Comparison of ENCODE assay signal across 8 cellular contexts in the genomic region with DNA sequence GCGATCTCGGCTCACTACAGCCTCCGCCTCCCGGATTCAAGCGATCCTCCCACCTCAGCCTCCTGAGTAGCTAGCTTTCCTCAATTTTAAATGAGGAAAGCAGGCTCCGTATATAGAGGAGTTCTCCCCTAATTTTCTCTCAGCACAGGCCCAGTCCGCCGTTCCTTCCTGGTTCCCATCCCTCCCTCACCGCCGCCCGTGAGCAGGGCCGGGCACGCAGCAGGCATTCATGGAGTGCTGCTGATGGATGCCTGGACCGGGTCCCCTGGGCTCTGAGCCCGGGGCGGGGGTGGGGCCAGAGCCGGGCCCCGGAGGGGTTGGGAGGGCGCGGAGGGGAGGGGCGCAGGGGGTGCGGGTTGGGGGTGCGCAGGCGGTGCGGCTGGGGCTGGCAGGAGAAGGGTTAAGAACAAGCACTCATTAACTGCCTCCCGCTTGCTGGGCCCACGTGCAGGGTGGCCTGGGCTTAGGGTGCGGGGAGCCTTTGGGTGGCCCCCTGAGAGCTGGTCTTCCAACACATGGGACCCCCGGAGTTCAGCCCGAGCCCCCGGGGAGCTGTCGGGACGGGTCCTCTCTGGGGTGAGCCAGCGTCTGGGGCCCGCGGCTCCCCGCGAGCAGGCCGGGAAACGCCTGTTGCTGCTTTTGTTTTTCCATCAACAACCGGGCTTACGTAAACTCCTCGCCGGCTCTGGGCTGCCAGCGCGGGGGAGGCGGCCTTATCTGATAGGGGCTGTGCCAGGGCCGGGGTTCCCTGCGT. TPM values are rescaled to one million over a fixed set of nuclear protein-coding genes. Genes with fewer than 3 reads are reported as not detected.
A peak's percentile ranks its signal among the peaks of the same experiment; 100 is the strongest.
DNase-seq lines count a peak whose midpoint lies in the region; ATAC-seq and TF ChIP-seq lines count a peak whose summit lies in the region.

No MANE protein-coding gene starts in this region.

- ATAC-seq in HG02642 (IDR thresholded peaks at IDR 0.05; ENCODE audit: poor library complexity, unreplicated experiment): no peak
- ATAC-seq in effector memory CD8-positive, alpha-beta T cell (replicated peaks): no peak

- no peak for TF ChIP-seq POLR2A in erythroblast (IDR thresholded peaks at IDR 0.05; ENCODE audit: low read length)

- H3K9me3 Mint-ChIP-seq in effector memory CD8-positive, alpha-beta T cell: no peaks in the 10 kb centered on the region

- H3K4me3 Mint-ChIP-seq in effector memory CD8-positive, alpha-beta T cell: no peak overlapping the region

- no peak overlapping the region for H3K27ac Mint-ChIP-seq in effector memory CD8-positive, alpha-beta T cell

- DNase-seq in COR-L47 (lab: John Stamatoyannopoulos, UW) (peak; percentile 37), NCI-H69 (lab: John Stamatoyannopoulos, UW) (peak; percentile 58), erythroblast (lab: John Stamatoyannopoulos, UW) (peak; percentile 27 to 36), occipital lobe (lab: John Stamatoyannopoulos, UW) (peak; percentile 15), HK-2 (ENCODE audit: unreplicated experiment) (no peak)
- no peak for DNase-seq in stimulated activated CD4-positive, alpha-beta T cell treated with anti-CD3 and anti-CD28 coated beads, Interleukin-4, amount 100 ng/mL, for 4 hours
- no peak for DNase-seq in effector memory CD8-positive, alpha-beta T cell

- peaks cover 67 to 91% of the 10 kb centered on the region in 2 donors for H3K27me3 Mint-ChIP-seq in effector memory CD8-positive, alpha-beta T cell

- H3K36me3 Mint-ChIP-seq in effector memory CD8-positive, alpha-beta T cell (ENCODE audit: insufficient read depth): peaks cover 3% of the 10 kb centered on the region

- peaks cover 0 to 3% of the 10 kb centered on the region in 2 donors for H3K4me1 Mint-ChIP-seq in effector memory CD8-positive, alpha-beta T cell (ENCODE audit: low read depth in 2 of 2)

RNA-seq across cellular contexts. Expression of a gene that starts 33.7 kb away (rescaled TPM):
- total RNA-seq in occipital lobe: 189 TPM

Comparison
In these comparisons a context has a peak if more than half of its experiments do, and no peak if none do; other contexts are left out.
1. DNase-seq: peak in COR-L47 (single experiment), NCI-H69 (single experiment), erythroblast (2 of 2) and occipital lobe (single experiment); none in HK-2 (single experiment), stimulated activated CD4-positive, alpha-beta T cell treated with anti-CD3 and anti-CD28 coated beads, Interleukin-4, amount 100 ng/mL, for 4 hours (0 of 2) and effector memory CD8-positive, alpha-beta T cell (0 of 3).